Comparison of ENCODE assay signal across 2 cellular contexts in the genomic region with DNA sequence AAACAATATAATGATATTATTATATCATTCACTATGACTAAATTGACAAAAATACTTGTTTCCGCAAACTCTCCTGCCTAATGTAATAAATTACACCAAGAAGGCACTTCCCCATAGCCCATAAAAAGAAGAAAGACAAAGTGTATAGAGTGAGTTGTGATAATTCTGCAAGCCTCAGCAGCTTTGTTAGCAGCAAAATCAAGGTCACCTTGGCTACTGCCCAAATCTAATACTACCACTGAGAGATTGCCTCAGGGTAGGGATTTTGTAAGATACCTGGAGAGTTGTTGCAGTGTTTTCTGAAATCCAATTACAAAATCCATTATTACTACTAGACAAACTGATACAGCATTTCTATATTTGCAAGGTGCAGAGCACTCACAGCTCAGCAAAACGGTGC.
TF ChIP-seq lines count a peak whose summit lies in the region.

No MANE protein-coding gene starts in this region.

TF ChIP-seq in liver, 16 proteins besides CTCF, POLR2A, EP300 and RAD21 (continued from another document):
- TF ChIP-seq, protein P1, sequence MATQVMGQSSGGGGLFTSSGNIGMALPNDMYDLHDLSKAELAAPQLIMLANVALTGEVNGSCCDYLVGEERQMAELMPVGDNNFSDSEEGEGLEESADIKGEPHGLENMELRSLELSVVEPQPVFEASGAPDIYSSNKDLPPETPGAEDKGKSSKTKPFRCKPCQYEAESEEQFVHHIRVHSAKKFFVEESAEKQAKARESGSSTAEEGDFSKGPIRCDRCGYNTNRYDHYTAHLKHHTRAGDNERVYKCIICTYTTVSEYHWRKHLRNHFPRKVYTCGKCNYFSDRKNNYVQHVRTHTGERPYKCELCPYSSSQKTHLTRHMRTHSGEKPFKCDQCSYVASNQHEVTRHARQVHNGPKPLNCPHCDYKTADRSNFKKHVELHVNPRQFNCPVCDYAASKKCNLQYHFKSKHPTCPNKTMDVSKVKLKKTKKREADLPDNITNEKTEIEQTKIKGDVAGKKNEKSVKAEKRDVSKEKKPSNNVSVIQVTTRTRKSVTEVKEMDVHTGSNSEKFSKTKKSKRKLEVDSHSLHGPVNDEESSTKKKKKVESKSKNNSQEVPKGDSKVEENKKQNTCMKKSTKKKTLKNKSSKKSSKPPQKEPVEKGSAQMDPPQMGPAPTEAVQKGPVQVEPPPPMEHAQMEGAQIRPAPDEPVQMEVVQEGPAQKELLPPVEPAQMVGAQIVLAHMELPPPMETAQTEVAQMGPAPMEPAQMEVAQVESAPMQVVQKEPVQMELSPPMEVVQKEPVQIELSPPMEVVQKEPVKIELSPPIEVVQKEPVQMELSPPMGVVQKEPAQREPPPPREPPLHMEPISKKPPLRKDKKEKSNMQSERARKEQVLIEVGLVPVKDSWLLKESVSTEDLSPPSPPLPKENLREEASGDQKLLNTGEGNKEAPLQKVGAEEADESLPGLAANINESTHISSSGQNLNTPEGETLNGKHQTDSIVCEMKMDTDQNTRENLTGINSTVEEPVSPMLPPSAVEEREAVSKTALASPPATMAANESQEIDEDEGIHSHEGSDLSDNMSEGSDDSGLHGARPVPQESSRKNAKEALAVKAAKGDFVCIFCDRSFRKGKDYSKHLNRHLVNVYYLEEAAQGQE (IDR thresholded peaks at IDR 0.05): peak; percentile 17
- TF ChIP-seq JUND (IDR thresholded peaks at IDR 0.05): peak in 1 of 2 donors; percentile 31
- TF ChIP-seq, protein P2, sequence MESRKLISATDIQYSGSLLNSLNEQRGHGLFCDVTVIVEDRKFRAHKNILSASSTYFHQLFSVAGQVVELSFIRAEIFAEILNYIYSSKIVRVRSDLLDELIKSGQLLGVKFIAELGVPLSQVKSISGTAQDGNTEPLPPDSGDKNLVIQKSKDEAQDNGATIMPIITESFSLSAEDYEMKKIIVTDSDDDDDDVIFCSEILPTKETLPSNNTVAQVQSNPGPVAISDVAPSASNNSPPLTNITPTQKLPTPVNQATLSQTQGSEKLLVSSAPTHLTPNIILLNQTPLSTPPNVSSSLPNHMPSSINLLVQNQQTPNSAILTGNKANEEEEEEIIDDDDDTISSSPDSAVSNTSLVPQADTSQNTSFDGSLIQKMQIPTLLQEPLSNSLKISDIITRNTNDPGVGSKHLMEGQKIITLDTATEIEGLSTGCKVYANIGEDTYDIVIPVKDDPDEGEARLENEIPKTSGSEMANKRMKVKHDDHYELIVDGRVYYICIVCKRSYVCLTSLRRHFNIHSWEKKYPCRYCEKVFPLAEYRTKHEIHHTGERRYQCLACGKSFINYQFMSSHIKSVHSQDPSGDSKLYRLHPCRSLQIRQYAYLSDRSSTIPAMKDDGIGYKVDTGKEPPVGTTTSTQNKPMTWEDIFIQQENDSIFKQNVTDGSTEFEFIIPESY (IDR thresholded peaks at IDR 0.05): no peak
- TF ChIP-seq RXRA (IDR thresholded peaks at IDR 0.05): peak; percentile 47 to 67
TF ChIP-seq in liver: peak in this region for 8.

TF ChIP-seq in HepG2, 621 proteins besides CTCF, POLR2A, EP300 and RAD21 (continued from another document):
- TF ChIP-seq, protein P3, sequence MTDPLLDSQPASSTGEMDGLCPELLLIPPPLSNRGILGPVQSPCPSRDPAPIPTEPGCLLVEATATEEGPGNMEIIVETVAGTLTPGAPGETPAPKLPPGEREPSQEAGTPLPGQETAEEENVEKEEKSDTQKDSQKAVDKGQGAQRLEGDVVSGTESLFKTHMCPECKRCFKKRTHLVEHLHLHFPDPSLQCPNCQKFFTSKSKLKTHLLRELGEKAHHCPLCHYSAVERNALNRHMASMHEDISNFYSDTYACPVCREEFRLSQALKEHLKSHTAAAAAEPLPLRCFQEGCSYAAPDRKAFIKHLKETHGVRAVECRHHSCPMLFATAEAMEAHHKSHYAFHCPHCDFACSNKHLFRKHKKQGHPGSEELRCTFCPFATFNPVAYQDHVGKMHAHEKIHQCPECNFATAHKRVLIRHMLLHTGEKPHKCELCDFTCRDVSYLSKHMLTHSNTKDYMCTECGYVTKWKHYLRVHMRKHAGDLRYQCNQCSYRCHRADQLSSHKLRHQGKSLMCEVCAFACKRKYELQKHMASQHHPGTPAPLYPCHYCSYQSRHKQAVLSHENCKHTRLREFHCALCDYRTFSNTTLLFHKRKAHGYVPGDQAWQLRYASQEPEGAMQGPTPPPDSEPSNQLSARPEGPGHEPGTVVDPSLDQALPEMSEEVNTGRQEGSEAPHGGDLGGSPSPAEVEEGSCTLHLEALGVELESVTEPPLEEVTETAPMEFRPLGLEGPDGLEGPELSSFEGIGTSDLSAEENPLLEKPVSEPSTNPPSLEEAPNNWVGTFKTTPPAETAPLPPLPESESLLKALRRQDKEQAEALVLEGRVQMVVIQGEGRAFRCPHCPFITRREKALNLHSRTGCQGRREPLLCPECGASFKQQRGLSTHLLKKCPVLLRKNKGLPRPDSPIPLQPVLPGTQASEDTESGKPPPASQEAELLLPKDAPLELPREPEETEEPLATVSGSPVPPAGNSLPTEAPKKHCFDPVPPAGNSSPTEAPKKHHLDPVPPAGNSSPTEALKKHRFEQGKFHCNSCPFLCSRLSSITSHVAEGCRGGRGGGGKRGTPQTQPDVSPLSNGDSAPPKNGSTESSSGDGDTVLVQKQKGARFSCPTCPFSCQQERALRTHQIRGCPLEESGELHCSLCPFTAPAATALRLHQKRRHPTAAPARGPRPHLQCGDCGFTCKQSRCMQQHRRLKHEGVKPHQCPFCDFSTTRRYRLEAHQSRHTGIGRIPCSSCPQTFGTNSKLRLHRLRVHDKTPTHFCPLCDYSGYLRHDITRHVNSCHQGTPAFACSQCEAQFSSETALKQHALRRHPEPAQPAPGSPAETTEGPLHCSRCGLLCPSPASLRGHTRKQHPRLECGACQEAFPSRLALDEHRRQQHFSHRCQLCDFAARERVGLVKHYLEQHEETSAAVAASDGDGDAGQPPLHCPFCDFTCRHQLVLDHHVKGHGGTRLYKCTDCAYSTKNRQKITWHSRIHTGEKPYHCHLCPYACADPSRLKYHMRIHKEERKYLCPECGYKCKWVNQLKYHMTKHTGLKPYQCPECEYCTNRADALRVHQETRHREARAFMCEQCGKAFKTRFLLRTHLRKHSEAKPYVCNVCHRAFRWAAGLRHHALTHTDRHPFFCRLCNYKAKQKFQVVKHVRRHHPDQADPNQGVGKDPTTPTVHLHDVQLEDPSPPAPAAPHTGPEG (CRISPR knock-in tag; IDR thresholded peaks at IDR 0.05): no peak
- no peak for TF ChIP-seq ZNF615 (CRISPR knock-in tag; IDR thresholded peaks at IDR 0.05; ENCODE audit: borderline replicate concordance)
- TF ChIP-seq ZNF24 (IDR thresholded peaks at IDR 0.05): no peak
- no peak for TF ChIP-seq ZNF569 (CRISPR knock-in tag; IDR thresholded peaks at IDR 0.05; ENCODE audit: borderline replicate concordance)
- TF ChIP-seq MED8 (CRISPR knock-in tag; IDR thresholded peaks at IDR 0.05; ENCODE audit: insufficient replicate concordance): no peak
- no peak for TF ChIP-seq ELF4 (CRISPR knock-in tag; IDR thresholded peaks at IDR 0.05; ENCODE audit: borderline replicate concordance)
- TF ChIP-seq ZNF7 (CRISPR knock-in tag; IDR thresholded peaks at IDR 0.05): no peak
- no peak for TF ChIP-seq FLYWCH1 (CRISPR knock-in tag; IDR thresholded peaks at IDR 0.05)
- no peak for TF ChIP-seq ZNF614 (CRISPR knock-in tag; IDR thresholded peaks at IDR 0.05; ENCODE audit: borderline replicate concordance)
- no peak for TF ChIP-seq CEBPB (IDR thresholded peaks at IDR 0.05; ENCODE audit: borderline replicate concordance, low read depth, low read length)
- TF ChIP-seq ZNF558 (CRISPR knock-in tag; IDR thresholded peaks at IDR 0.05; ENCODE audit: borderline replicate concordance): no peak
- TF ChIP-seq, protein P4, sequence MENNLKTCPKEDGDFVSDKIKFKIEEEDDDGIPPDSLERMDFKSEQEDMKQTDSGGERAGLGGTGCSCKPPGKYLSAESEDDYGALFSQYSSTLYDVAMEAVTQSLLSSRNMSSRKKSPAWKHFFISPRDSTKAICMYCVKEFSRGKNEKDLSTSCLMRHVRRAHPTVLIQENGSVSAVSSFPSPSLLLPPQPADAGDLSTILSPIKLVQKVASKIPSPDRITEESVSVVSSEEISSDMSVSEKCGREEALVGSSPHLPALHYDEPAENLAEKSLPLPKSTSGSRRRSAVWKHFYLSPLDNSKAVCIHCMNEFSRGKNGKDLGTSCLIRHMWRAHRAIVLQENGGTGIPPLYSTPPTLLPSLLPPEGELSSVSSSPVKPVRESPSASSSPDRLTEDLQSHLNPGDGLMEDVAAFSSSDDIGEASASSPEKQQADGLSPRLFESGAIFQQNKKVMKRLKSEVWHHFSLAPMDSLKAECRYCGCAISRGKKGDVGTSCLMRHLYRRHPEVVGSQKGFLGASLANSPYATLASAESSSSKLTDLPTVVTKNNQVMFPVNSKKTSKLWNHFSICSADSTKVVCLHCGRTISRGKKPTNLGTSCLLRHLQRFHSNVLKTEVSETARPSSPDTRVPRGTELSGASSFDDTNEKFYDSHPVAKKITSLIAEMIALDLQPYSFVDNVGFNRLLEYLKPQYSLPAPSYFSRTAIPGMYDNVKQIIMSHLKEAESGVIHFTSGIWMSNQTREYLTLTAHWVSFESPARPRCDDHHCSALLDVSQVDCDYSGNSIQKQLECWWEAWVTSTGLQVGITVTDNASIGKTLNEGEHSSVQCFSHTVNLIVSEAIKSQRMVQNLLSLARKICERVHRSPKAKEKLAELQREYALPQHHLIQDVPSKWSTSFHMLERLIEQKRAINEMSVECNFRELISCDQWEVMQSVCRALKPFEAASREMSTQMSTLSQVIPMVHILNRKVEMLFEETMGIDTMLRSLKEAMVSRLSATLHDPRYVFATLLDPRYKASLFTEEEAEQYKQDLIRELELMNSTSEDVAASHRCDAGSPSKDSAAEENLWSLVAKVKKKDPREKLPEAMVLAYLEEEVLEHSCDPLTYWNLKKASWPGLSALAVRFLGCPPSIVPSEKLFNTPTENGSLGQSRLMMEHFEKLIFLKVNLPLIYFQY (CRISPR knock-in tag; IDR thresholded peaks at IDR 0.05; ENCODE audit: borderline replicate concordance): no peak
- TF ChIP-seq ATF1 (CRISPR knock-in tag; IDR thresholded peaks at IDR 0.05): no peak
- TF ChIP-seq ZFP62 (CRISPR knock-in tag; IDR thresholded peaks at IDR 0.05): no peak
- no peak for TF ChIP-seq ZNF17 (CRISPR knock-in tag; IDR thresholded peaks at IDR 0.05)
- TF ChIP-seq, protein P5, sequence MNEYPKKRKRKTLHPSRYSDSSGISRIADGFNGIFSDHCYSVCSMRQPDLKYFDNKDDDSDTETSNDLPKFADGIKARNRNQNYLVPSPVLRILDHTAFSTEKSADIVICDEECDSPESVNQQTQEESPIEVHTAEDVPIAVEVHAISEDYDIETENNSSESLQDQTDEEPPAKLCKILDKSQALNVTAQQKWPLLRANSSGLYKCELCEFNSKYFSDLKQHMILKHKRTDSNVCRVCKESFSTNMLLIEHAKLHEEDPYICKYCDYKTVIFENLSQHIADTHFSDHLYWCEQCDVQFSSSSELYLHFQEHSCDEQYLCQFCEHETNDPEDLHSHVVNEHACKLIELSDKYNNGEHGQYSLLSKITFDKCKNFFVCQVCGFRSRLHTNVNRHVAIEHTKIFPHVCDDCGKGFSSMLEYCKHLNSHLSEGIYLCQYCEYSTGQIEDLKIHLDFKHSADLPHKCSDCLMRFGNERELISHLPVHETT (CRISPR knock-in tag; conservative IDR thresholded peaks at IDR 0.05): no peak
- TF ChIP-seq TAF15 (IDR thresholded peaks at IDR 0.05; ENCODE audit: low read depth, low read length, poor library complexity, severe bottlenecking): no peak
TF ChIP-seq in HepG2: peak in this region for 0.
